In the genomic region with DNA sequence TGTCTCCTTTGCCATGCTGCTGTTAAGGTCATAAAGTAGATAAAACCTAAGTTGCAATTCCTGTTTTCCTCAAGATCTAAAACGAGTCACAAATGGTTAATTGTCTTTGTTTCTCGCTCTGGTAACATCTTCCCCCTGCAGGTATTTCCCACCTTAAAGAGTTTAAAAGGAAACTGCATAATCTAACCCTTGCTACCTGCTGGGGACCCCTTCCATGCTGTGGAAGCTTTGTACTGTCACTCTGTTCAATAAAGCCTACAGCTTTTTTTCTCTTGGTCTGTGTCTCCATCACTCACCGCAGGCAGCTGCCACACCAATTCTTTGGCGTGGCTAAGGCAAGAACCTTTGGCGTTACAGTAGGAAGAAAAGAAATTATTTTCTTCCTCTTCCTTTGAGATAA, we compare ENCODE assay signal across 17 cellular contexts.
DNase-seq lines count a peak whose midpoint lies in the region; ATAC-seq and TF ChIP-seq lines count a peak whose summit lies in the region.
"Had no signal": no experiment of that assay in that cellular context is flagged by ENCODE, and none has a peak within 500 bp of the region (broad histone marks: within the 10 kb centered on the region; RNA-seq: fewer than 3 reads in every experiment).

No MANE protein-coding gene starts in this region.

- no peaks in the 10 kb centered on the region for H3K27me3 Mint-ChIP-seq in endodermal cell (ENCODE audit: insufficient read depth)

- no peak overlapping the region for H4K8ac ChIP-seq in mesendoderm (ENCODE audit: low read depth, low read length)

- peaks cover 27% of the 10 kb centered on the region for H3K4me1 Mint-ChIP-seq in endodermal cell

- no peak overlapping the region for H3K56ac ChIP-seq in mesendoderm (ENCODE audit: low read length)

- peak overlapping the region; percentile 7 for H3K4me3 Mint-ChIP-seq in endodermal cell
- H3K4me3 Mint-ChIP-seq: activated T-cell treated with anti-CD3 and anti-CD28 coated beads, Interleukin-2, amount 50 U/mL, for 72 hours; nephron had no signal

- H2AK5ac ChIP-seq in mesendoderm (ENCODE audit: low read length) = no peak overlapping the region

- H3K36me3 ChIP-seq in MG63 = no peaks in the 10 kb centered on the region
- H3K36me3 ChIP-seq in endodermal cell (ENCODE audit: control insufficient read depth, insufficient read depth, low read length) = no peaks in the 10 kb centered on the region
- H3K36me3 ChIP-seq in mesendoderm (ENCODE audit: control insufficient read depth, insufficient read depth, low read length) = no peaks in the 10 kb centered on the region
- H3K36me3 ChIP-seq in WERI-Rb-1 = no peaks in the 10 kb centered on the region
- H3K36me3 ChIP-seq: esophagus muscularis mucosa, transverse colon had no signal

- H3K27ac Mint-ChIP-seq in endodermal cell = peak overlapping the region; percentile 88
- H3K27ac Mint-ChIP-seq: activated T-cell treated with anti-CD3 and anti-CD28 coated beads, Interleukin-2, amount 50 U/mL, for 72 hours; nephron had no signal

- H3K4ac ChIP-seq in mesendoderm (ENCODE audit: low read depth, low read length) = no peak overlapping the region

- H3K79me1 ChIP-seq in mesendoderm (ENCODE audit: low read length) = no peaks in the 10 kb centered on the region

- peaks cover 39% of the 10 kb centered on the region for H3K9me3 Mint-ChIP-seq in endodermal cell
- H3K9me3 Mint-ChIP-seq: activated T-cell treated with anti-CD3 and anti-CD28 coated beads, Interleukin-2, amount 50 U/mL, for 72 hours; nephron had no signal

- H4K5ac ChIP-seq in mesendoderm (ENCODE audit: low read length) = no peak overlapping the region

- no peak overlapping the region for H3K4me2 ChIP-seq in mesendoderm (ENCODE audit: low read length)

- peaks cover 20% of the 10 kb centered on the region for H3K36me3 Mint-ChIP-seq in endodermal cell (ENCODE audit: low read depth)

- H3K23ac ChIP-seq in mesendoderm (ENCODE audit: low read length) = no peak overlapping the region

- no peak for DNase-seq in AG10803 (ENCODE audit: low read depth)
- no peak for DNase-seq in MG63
- DNase-seq in endodermal cell = peak; percentile 84
- DNase-seq in mesendoderm = peak; percentile 98
- no peak for DNase-seq in WERI-Rb-1
- DNase-seq in substantia nigra (lab: John Stamatoyannopoulos, UW) = no peak
- DNase-seq: activated CD4-positive, alpha-beta T cell treated with anti-CD3 and anti-CD28 coated beads, Interleukin-2, amount 50 U/mL, for 1 hour; activated T-cell treated with anti-CD3 and anti-CD28 coated beads, Interleukin-2, amount 50 U/mL, for 72 hours; hypothalamus; NCI-H82; retina; stimulated activated CD8-positive, alpha-beta memory T cell treated with anti-CD3 and anti-CD28 coated beads, Interleukin-4, amount 100 ng/mL, for 48 hours; transverse colon had no signal

- no peaks in the 10 kb centered on the region for H3K27me3 ChIP-seq in MG63
- no peaks in the 10 kb centered on the region for H3K27me3 ChIP-seq in endodermal cell (ENCODE audit: control insufficient read depth, insufficient read depth, low read length, poor library complexity, severe bottlenecking)
- H3K27me3 ChIP-seq in mesendoderm (ENCODE audit: insufficient read depth, low read length, poor library complexity) = no peaks in the 10 kb centered on the region
- H3K27me3 ChIP-seq in WERI-Rb-1 (ENCODE audit: insufficient read depth, low read depth, severe bottlenecking) = peaks cover 5% of the 10 kb centered on the region
- H3K27me3 ChIP-seq: esophagus muscularis mucosa, transverse colon had no signal

- H2BK15ac ChIP-seq in mesendoderm (replicated peaks; ENCODE audit: low read depth) = no peak overlapping the region

- H2BK120ac ChIP-seq in mesendoderm (ENCODE audit: low read depth, low read length) = no peak overlapping the region

- H3K9ac ChIP-seq in endodermal cell (ENCODE audit: extremely low read depth, low read length, poor library complexity, severe bottlenecking) (no peak overlapping the region), mesendoderm (ENCODE audit: low read length) (no peak overlapping the region)

- TF ChIP-seq CTCF in AG10803 (conservative IDR thresholded peaks at IDR 0.05; ENCODE audit: low read length) (no peak), endodermal cell (conservative IDR thresholded peaks at IDR 0.05) (no peak), WERI-Rb-1 (IDR thresholded peaks at IDR 0.05; ENCODE audit: low read depth, low read length) (no peak)

- H3K27ac ChIP-seq in endodermal cell (ENCODE audit: low read depth, low read length) (no peak overlapping the region), mesendoderm (ENCODE audit: low read depth, low read length) (peak overlapping the region; percentile 96), WERI-Rb-1 (no peak overlapping the region), substantia nigra (ENCODE audit: low read depth, low read length, poor library complexity, severe bottlenecking) (no peak overlapping the region)
- H3K27ac ChIP-seq: esophagus muscularis mucosa, transverse colon had no signal

- H2BK5ac ChIP-seq in mesendoderm (ENCODE audit: low read length) = no peak overlapping the region

- no peaks in the 10 kb centered on the region for H3K79me2 ChIP-seq in mesendoderm (ENCODE audit: control insufficient read depth, insufficient read depth, low read length)

- 3% methylated on average over 5 of the region's 5 CpGs; no CpG with 5 or more reads in 1 of the 2 experiments for WGBS in endodermal cell (ENCODE audit: insufficient coverage in 1 of 2, insufficient read length in 1 of 2), 2 experiments
- WGBS in mesendoderm (ENCODE audit: extremely low coverage, insufficient coverage, low lambda C conversion rate) = no CpG with 5 or more reads among the region's 5 CpGs

- H3K4me1 ChIP-seq in endodermal cell (ENCODE audit: control insufficient read depth, insufficient read depth, low read length) (peaks cover 6% of the 10 kb centered on the region), mesendoderm (ENCODE audit: control insufficient read depth, low read depth, low read length) (peaks cover 8% of the 10 kb centered on the region)
- H3K4me1 ChIP-seq: transverse colon had no signal

- H3K9me3 ChIP-seq in MG63 = no peaks in the 10 kb centered on the region
- no peaks in the 10 kb centered on the region for H3K9me3 ChIP-seq in endodermal cell (ENCODE audit: control insufficient read depth, low read length)
- no peaks in the 10 kb centered on the region for H3K9me3 ChIP-seq in WERI-Rb-1 (ENCODE audit: severe bottlenecking)
- H3K9me3 ChIP-seq: esophagus muscularis mucosa, transverse colon had no signal

- H3K18ac ChIP-seq in mesendoderm (ENCODE audit: low read length) = no peak overlapping the region

- ATAC-seq in HG02970 (IDR thresholded peaks at IDR 0.05; ENCODE audit: low FRiP score, unreplicated experiment) (no peak), HG02588 (IDR thresholded peaks at IDR 0.05; ENCODE audit: unreplicated experiment) (no peak)
- ATAC-seq: activated T-cell treated with anti-CD3 and anti-CD28 coated beads, Interleukin-2, amount 50 U/mL, for 72 hours had no signal

- peak overlapping the region; percentile 30 for H3K4me3 ChIP-seq in AG10803 (ENCODE audit: low read length)
- 0 out of 2 replicates have a peak overlapping the region, but pooled peaks have one; percentile 3 for H3K4me3 ChIP-seq in MG63
- H3K4me3 ChIP-seq in endodermal cell (ENCODE audit: low read length) = peak overlapping the region; percentile 59
- no peak overlapping the region for H3K4me3 ChIP-seq in mesendoderm (ENCODE audit: low read length)
- no peak overlapping the region for H3K4me3 ChIP-seq in WERI-Rb-1 (ENCODE audit: low read depth, low read length)
- H3K4me3 ChIP-seq: esophagus muscularis mucosa, transverse colon had no signal

Comparison
In these comparisons a context has a peak if more than half of its experiments do, and no peak if none do; other contexts are left out.
1. DNase-seq: peak in endodermal cell (single experiment) and mesendoderm (single experiment); none in AG10803 (single experiment), MG63 (single experiment), WERI-Rb-1 (single experiment) and substantia nigra (0 of 49).
2. H3K4me3 ChIP-seq: peak in AG10803 (single experiment), MG63 (single experiment) and endodermal cell (single experiment); none in mesendoderm (single experiment) and WERI-Rb-1 (single experiment).